Comparison of ENCODE assay signal across 15 cellular contexts in the genomic region with DNA sequence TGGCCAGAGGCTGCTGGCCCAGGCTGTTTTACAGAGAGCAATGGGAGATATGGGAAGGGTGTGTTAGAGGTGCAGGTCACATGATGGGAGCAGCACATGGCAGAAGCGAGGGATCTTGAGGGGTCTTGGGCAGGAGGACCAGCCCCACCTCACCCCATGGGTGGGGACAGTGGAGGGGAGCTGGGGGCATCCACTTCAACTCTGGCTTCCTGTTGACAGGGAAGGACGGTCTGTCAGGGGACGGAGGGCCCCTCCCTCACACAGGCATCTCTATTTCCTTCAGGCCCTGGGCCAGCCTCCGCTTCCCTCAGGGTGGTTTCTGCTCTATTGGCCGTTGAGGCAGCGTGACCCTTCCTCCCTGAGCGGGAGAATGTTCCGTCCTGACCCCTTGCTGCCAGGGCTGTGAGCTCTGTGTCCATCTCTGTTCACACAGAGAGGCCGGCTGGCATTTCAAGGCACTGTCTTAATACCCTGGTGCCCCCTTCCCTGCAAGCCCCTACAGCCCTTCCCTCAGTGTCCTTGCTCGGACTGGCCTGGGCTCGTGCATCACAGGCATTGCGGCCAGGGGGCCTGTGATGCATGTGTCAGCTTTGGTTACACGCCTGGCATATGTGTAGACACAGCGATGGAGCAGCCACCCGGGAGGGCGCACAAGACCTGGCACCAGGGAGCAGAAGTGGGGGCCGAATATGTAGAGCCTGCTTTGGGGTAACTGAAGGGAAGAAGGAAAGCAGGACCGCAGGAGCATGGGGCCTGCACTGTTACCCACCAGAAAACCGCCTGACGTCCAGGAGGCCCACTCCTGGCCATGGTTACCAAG. TPM values are rescaled to one million over a fixed set of nuclear protein-coding genes. Genes with fewer than 3 reads are reported as not detected.
"Had no signal": no experiment of that assay in that cellular context is flagged by ENCODE, and none has a peak within 500 bp of the region (broad histone marks: within the 10 kb centered on the region; RNA-seq: fewer than 3 reads in every experiment).

No MANE protein-coding gene starts in this region.

- ATAC-seq: natural killer cell treated with Interleukin-12 subunit alpha and Interleukin-12 subunit beta and Interleukin-15 and Interleukin-18, amount 100 ng/mL, for 72 hours had no signal

- H3K27ac ChIP-seq: cardiac muscle cell, esophagus squamous epithelium, ovary, SJCRH30, suprapubic skin had no signal

- H3K36me3 ChIP-seq: cardiac muscle cell, esophagus squamous epithelium, ovary, SJCRH30, suprapubic skin had no signal

- H3K27me3 ChIP-seq: cardiac muscle cell, esophagus squamous epithelium, ovary, suprapubic skin had no signal

- H3K4me3 ChIP-seq: cardiac muscle cell, esophagus squamous epithelium, ovary, SJCRH30, suprapubic skin had no signal

- H3K9me3 ChIP-seq: esophagus squamous epithelium, ovary, SJCRH30, suprapubic skin had no signal

- H3K4me1 ChIP-seq: esophagus squamous epithelium, SJCRH30, suprapubic skin had no signal

- DNase-seq: activated CD4-positive, alpha-beta T cell treated with anti-CD3 and anti-CD28 coated beads for 48 hours; activated naive CD4-positive, alpha-beta T cell treated with anti-CD3 and anti-CD28 coated beads, Interleukin-2, amount 50 U/mL, for 16 hours; esophagus squamous epithelium; hypothalamus; ovary; SJCRH30; stimulated activated CD4-positive, alpha-beta T cell treated with anti-CD3 and anti-CD28 coated beads, Interleukin-15, amount 100 ng/mL, for 24 hours; stimulated activated CD4-positive, alpha-beta T cell treated with anti-CD3 and anti-CD28 coated beads, Interleukin-4, amount 100 ng/mL, for 1 hour; stimulated activated naive CD4-positive, alpha-beta T cell; T-helper 2 cell had no signal

RNA-seq across cellular contexts. Expression of a gene that starts 31.8 kb away (rescaled TPM):
- total RNA-seq: cardiac muscle cell; fibroblast of villous mesenchyme; glomerular endothelial cell; natural killer cell treated with Interleukin-12 subunit alpha and Interleukin-12 subunit beta and Interleukin-15 and Interleukin-18, amount 100 ng/mL, for 72 hours; SJCRH30 had no signal
- polyA plus RNA-seq: cardiac muscle cell had no signal
